ENCODE assay signal across 1 cellular context in the genomic region with DNA sequence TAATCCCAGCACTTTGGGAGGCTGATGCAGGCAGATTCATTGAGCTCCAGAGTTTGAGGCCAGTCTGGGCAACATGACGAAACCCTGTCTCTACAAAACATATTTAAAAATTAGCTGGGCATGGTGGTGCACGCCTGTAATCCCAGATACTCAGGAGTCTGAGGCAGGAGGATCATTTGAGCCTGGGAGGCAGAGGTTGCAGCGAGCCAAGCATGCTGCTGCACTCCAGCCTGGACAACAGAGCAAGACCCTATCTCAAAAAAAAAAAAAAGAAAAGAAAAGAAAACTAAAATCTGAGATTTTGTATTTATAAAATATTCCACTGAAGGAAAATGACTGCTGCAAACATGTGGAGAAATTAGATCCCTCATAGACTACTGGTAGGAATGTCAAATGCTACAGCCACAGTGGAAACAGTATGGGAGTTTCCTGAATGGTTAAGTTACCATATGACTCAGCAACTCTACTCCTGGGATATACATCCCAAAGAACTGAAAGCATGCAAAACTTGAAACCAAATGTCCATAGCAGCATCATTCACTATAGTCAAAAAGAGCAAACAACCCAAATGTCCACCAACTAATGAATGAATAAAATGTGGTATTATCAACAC.
TF ChIP-seq lines count a peak whose summit lies in the region.

No MANE protein-coding gene starts in this region.

TF ChIP-seq in SK-N-SH, 30 proteins besides CTCF, POLR2A, EP300 and RAD21 (continued from another document):
- TF ChIP-seq TCF12 (IDR thresholded peaks at IDR 0.05): peak; percentile 33
